Comparison of ENCODE assay signal across 8 cellular contexts in genomic region chr3:42013652-42014442, GRCh38. TPM values are rescaled to one million over a fixed set of nuclear protein-coding genes. Genes with fewer than 3 reads are reported as not detected.
DNase-seq lines count a peak whose midpoint lies in the region; ATAC-seq and TF ChIP-seq lines count a peak whose summit lies in the region.

No MANE protein-coding gene starts in this region.

- H3K4me3 ChIP-seq in choroid plexus epithelial cell (ENCODE audit: low read depth, low read length) = peak overlapping the region; percentile 80

- ATAC-seq in HG03097 (IDR thresholded peaks at IDR 0.05; ENCODE audit: low FRiP score, unreplicated experiment) = peak; percentile 10

- DNase-seq in NCI-H146 (lab: John Stamatoyannopoulos, UW) (peak; percentile 17), NCI-H146 treated with DMSO at 0.1 percent for 48 hours (lab: John Stamatoyannopoulos, UW; ENCODE audit: unreplicated experiment) (no peak), choroid plexus epithelial cell (ENCODE audit: low read depth) (no peak), lung microvascular endothelial cell (ENCODE audit: low read depth in 2 of 2) (peak; percentile 26 to 44), T1000 (lab: John Stamatoyannopoulos, UW) (no peak)

- no peaks in the 10 kb centered on the region for H3K27me3 Mint-ChIP-seq in stimulated activated naive CD8-positive, alpha-beta T cell treated with anti-CD3 and anti-CD28 coated beads, Interleukin-15, Interleukin-2, amounts not matched to agents 100 ng/mL and 50 ng/mL, for 24 hours

- peaks cover 59% of the 10 kb centered on the region for H3K4me1 Mint-ChIP-seq in stimulated activated naive CD8-positive, alpha-beta T cell treated with anti-CD3 and anti-CD28 coated beads, Interleukin-15, Interleukin-2, amounts not matched to agents 100 ng/mL and 50 ng/mL, for 24 hours (ENCODE audit: low read depth)

- TF ChIP-seq CTCF in VCaP (conservative IDR thresholded peaks at IDR 0.05) = no peak; the same call in 1 of the 2 replicates
- TF ChIP-seq CTCF in choroid plexus epithelial cell (conservative IDR thresholded peaks at IDR 0.05; ENCODE audit: low read depth, low read length) = no peak

- H3K27ac ChIP-seq in VCaP = peak overlapping the region; percentile 86; the same call in 1 of the 2 replicates

- peaks cover 12% of the 10 kb centered on the region for H3K36me3 Mint-ChIP-seq in stimulated activated naive CD8-positive, alpha-beta T cell treated with anti-CD3 and anti-CD28 coated beads, Interleukin-15, Interleukin-2, amounts not matched to agents 100 ng/mL and 50 ng/mL, for 24 hours (ENCODE audit: low read depth)

- H3K4me3 Mint-ChIP-seq in stimulated activated naive CD8-positive, alpha-beta T cell treated with anti-CD3 and anti-CD28 coated beads, Interleukin-15, Interleukin-2, amounts not matched to agents 100 ng/mL and 50 ng/mL, for 24 hours = peak overlapping the region; percentile 92

- H3K9me3 Mint-ChIP-seq in stimulated activated naive CD8-positive, alpha-beta T cell treated with anti-CD3 and anti-CD28 coated beads, Interleukin-15, Interleukin-2, amounts not matched to agents 100 ng/mL and 50 ng/mL, for 24 hours = no peaks in the 10 kb centered on the region

- H3K27ac Mint-ChIP-seq in stimulated activated naive CD8-positive, alpha-beta T cell treated with anti-CD3 and anti-CD28 coated beads, Interleukin-15, Interleukin-2, amounts not matched to agents 100 ng/mL and 50 ng/mL, for 24 hours = peak overlapping the region; percentile 87

RNA-seq across cellular contexts. Expression of gene ULK4, which starts 51.9 kb away (rescaled TPM):
- 4.6 and 6.3 TPM in 2 replicates for total RNA-seq in lung microvascular endothelial cell

Comparison
In these comparisons a context has a peak if more than half of its experiments do, and no peak if none do; other contexts are left out.
1. DNase-seq: peak in NCI-H146 (single experiment) and lung microvascular endothelial cell (2 of 2); none in NCI-H146 treated with DMSO at 0.1 percent for 48 hours (single experiment), choroid plexus epithelial cell (single experiment) and T1000 (single experiment).